In genomic region chr7:113086431-113086888, GRCh38 we compare ENCODE assay signal across 8 cellular contexts. TPM values are rescaled to one million over a fixed set of nuclear protein-coding genes. Genes with fewer than 3 reads are reported as not detected.
A peak's percentile ranks its signal among the peaks of the same experiment; 100 is the strongest.
DNase-seq lines count a peak whose midpoint lies in the region; ATAC-seq and TF ChIP-seq lines count a peak whose summit lies in the region.

Gene GPR85, minus strand, starts transcription at chr7:113086827. Its CDS starts 2,106 bp downstream, at chr7:113084721.

- H3K4me3 ChIP-seq in adrenal gland (peak within 1 kb of the TSS in 1 of 4 donors; percentile 49), heart left ventricle (peak within 1 kb of the TSS; percentile 16 to 66 (median 54))

- H3K27ac ChIP-seq in adrenal gland = peak within 1 kb of the TSS in 1 of 5 donors; percentile 34
- H3K27ac ChIP-seq in heart left ventricle = peak within 1 kb of the TSS in 7 of 12 donors; percentile 1 to 73 (median 54)

- H3K36me3 ChIP-seq in adrenal gland (replicated peaks in 1 of 2) = no peaks in the 10 kb centered on the region
- no peaks in the 10 kb centered on the region for H3K36me3 ChIP-seq in heart left ventricle

- H3K9me3 ChIP-seq in adrenal gland (replicated peaks in 1 of 3) (no peaks in the 10 kb centered on the region), heart left ventricle (no peaks in the 10 kb centered on the region)

- WGBS in adrenal gland, 4 donors = 0 to 1% (median 1%) methylated on average over 8 to 29 of the region's 29 CpGs
- WGBS in heart left ventricle, 4 donors = 1 to 2% (median 1%) methylated on average over 28 to 29 of the region's 29 CpGs

- peak; percentile 87 for ATAC-seq in GM18868 (IDR thresholded peaks at IDR 0.05; ENCODE audit: unreplicated experiment)
- ATAC-seq in HG03442 (IDR thresholded peaks at IDR 0.05; ENCODE audit: unreplicated experiment) = peak; percentile 62
- peak; percentile 42 to 96 (median 92) for ATAC-seq in heart left ventricle

- H3K4me1 ChIP-seq in adrenal gland (replicated peaks in 1 of 2) = peaks cover 0 to 10% of the 10 kb centered on the region in 2 donors
- H3K4me1 ChIP-seq in heart left ventricle = peaks cover 0 to 6% (median 0%) of the 10 kb centered on the region in 12 donors

- TF ChIP-seq CTCF in adrenal gland (IDR thresholded peaks at IDR 0.05) (no peak), heart left ventricle (IDR thresholded peaks at IDR 0.05) (no peak)

- TF ChIP-seq POLR2A in adrenal gland (IDR thresholded peaks at IDR 0.05) (no peak), heart left ventricle (IDR thresholded peaks at IDR 0.05) (no peak)

- intact Hi-C loops in adrenal gland (cut with DNase I) (no loop called here), heart left ventricle (cut with DNase I) (loop anchor here in 1 of 10 donors (10.0 kb wide), 1 partner anchor 62 kb away; no protein-coding TSS in a partner anchor), posterior cingulate gyrus (cut with DNase I) (no loop called here)

- H3K27me3 ChIP-seq in adrenal gland (peaks cover 8% of the 10 kb centered on the region), heart left ventricle (peaks cover 0 to 25% (median 0%) of the 10 kb centered on the region in 9 donors)

- DNase-seq in AG08395 (ENCODE audit: low spot score) (peak; percentile 89), OCI-M1 (lab: John Stamatoyannopoulos, UW) (peak; percentile 83), adrenal gland (peak; percentile 18 to 61 (median 31)), heart left ventricle (peak; percentile 41 to 78 (median 63)), posterior cingulate gyrus (peak; percentile 22 to 95 (median 66)), cerebellar nuclear complex (lab: John Stamatoyannopoulos, UW) (no peak)

RNA-seq across cellular contexts. Expression of gene GPR85, which starts in this region (rescaled TPM):
- total RNA-seq in adrenal gland = 1 to 10 TPM in 3 of 8 donors, under 1 TPM in 4, not detected in 1; 0.46 to 1.6 (median 0.83) TPM
- polyA plus RNA-seq in adrenal gland = 1 to 10 TPM; 1.1 to 2.3 (median 1.7) TPM
- total RNA-seq in heart left ventricle = 1 to 10 TPM in 3 of 9 donors, under 1 TPM in 5, not detected in 1; 0.16 to 4.5 (median 0.88) TPM
- polyA plus RNA-seq in heart left ventricle = 1 to 10 TPM; 1.2 to 1.8 TPM

Comparison
In these comparisons a context has a peak if more than half of its experiments do, and no peak if none do; other contexts are left out.
1. DNase-seq: peak in AG08395 (single experiment), OCI-M1 (single experiment), adrenal gland (7 of 7), heart left ventricle (5 of 5) and posterior cingulate gyrus (10 of 10); none in cerebellar nuclear complex (0 of 2).
2. Peak in every context shown above with its lines, with median percentiles within 50 percentile points of each other: ATAC-seq.